ENCODE assay signal across 18 cellular contexts in genomic region chr1:234586892-234587445, GRCh38. TPM values are rescaled to one million over a fixed set of nuclear protein-coding genes. Genes with fewer than 3 reads are reported as not detected.
DNase-seq lines count a peak whose midpoint lies in the region; ATAC-seq, FAIRE-seq and TF ChIP-seq lines count a peak whose summit lies in the region.
"Had no signal": no experiment of that assay in that cellular context is flagged by ENCODE, and none has a peak within 500 bp of the region (broad histone marks: within the 10 kb centered on the region; RNA-seq: fewer than 3 reads in every experiment).

No MANE protein-coding gene starts in this region.

- ATAC-seq in gastrocnemius medialis (no peak), HG03039 (IDR thresholded peaks at IDR 0.05; ENCODE audit: unreplicated experiment) (no peak)
- ATAC-seq in activated CD8-positive, alpha-beta T cell treated with anti-CD3 and anti-CD28 coated beads, Interleukin-2, amount 10 ng/mL, durations not matched to agents 7 days and 5 days = no peak

- no peaks in the 10 kb centered on the region for H3K36me3 ChIP-seq in gastrocnemius medialis

- CTCF ChIA-PET in activated CD8-positive, alpha-beta T cell treated with anti-CD3 and anti-CD28 coated beads, Interleukin-2, amount 10 ng/mL, durations not matched to agents 7 days and 5 days (lab: Charles Lee) = no interaction called here

- peak; percentile 53 for FAIRE-seq in A204.1 (lab: Jason Lieb, UNC)
- FAIRE-seq: astrocyte had no signal

- POLR2A ChIA-PET in activated CD8-positive, alpha-beta T cell treated with anti-CD3 and anti-CD28 coated beads, Interleukin-2, amount 10 ng/mL, durations not matched to agents 7 days and 5 days (lab: Charles Lee) = no interaction called here

- TF ChIP-seq CTCF in chondrocyte (IDR thresholded peaks at IDR 0.05) = no peak
- TF ChIP-seq CTCF in gastrocnemius medialis (IDR thresholded peaks at IDR 0.05 in 4 of 5, conservative IDR thresholded peaks at IDR 0.05 in 1 of 5) = no peak

- no peaks in the 10 kb centered on the region for H3K9me3 ChIP-seq in gastrocnemius medialis

- no peaks in the 10 kb centered on the region for H3K9me3 Mint-ChIP-seq in chondrocyte (ENCODE audit: low read depth)
- H3K9me3 Mint-ChIP-seq in activated CD8-positive, alpha-beta T cell treated with anti-CD3 and anti-CD28 coated beads, Interleukin-2, amount 10 ng/mL, durations not matched to agents 7 days and 5 days (ENCODE audit: insufficient read depth) = no peaks in the 10 kb centered on the region
- H3K9me3 Mint-ChIP-seq: activated CD4-positive, alpha-beta memory T cell treated with anti-CD3 and anti-CD28 coated beads for 36 hours; endodermal cell had no signal

- no peak overlapping the region for H3K4me3 Mint-ChIP-seq in chondrocyte (ENCODE audit: unreplicated experiment)
- no peak overlapping the region for H3K4me3 Mint-ChIP-seq in activated CD8-positive, alpha-beta T cell treated with anti-CD3 and anti-CD28 coated beads, Interleukin-2, amount 10 ng/mL, durations not matched to agents 7 days and 5 days
- H3K4me3 Mint-ChIP-seq: activated CD4-positive, alpha-beta memory T cell treated with anti-CD3 and anti-CD28 coated beads for 36 hours; endodermal cell had no signal

- H3K27ac Mint-ChIP-seq in chondrocyte (ENCODE audit: unreplicated experiment) = peak overlapping the region; percentile 37
- H3K27ac Mint-ChIP-seq in activated CD8-positive, alpha-beta T cell treated with anti-CD3 and anti-CD28 coated beads, Interleukin-2, amount 10 ng/mL, durations not matched to agents 7 days and 5 days = no peak overlapping the region
- H3K27ac Mint-ChIP-seq: activated CD4-positive, alpha-beta memory T cell treated with anti-CD3 and anti-CD28 coated beads for 36 hours; endodermal cell had no signal

- H3K4me1 ChIP-seq in gastrocnemius medialis = peaks cover 56 to 62% of the 10 kb centered on the region in 2 donors

- TF ChIP-seq POLR2A in gastrocnemius medialis (IDR thresholded peaks at IDR 0.05) = no peak

- intact Hi-C loops in gastrocnemius medialis (cut with DNase I; ENCODE audit: low total_unique reads) = no loop called here

- H3K27me3 ChIP-seq in gastrocnemius medialis = no peaks in the 10 kb centered on the region

- H3K27me3 Mint-ChIP-seq in chondrocyte (ENCODE audit: low read depth) = no peaks in the 10 kb centered on the region
- H3K27me3 Mint-ChIP-seq in activated CD8-positive, alpha-beta T cell treated with anti-CD3 and anti-CD28 coated beads, Interleukin-2, amount 10 ng/mL, durations not matched to agents 7 days and 5 days (ENCODE audit: low read depth) = peaks cover 2% of the 10 kb centered on the region

- H3K27ac ChIP-seq in gastrocnemius medialis = peak overlapping the region; percentile 93 to 97 (median 95)

- DNase-seq in M059J (ENCODE audit: low read depth) (peak; percentile 65), chondrocyte (ENCODE audit: low spot score) (no peak), gastrocnemius medialis (no peak), NCI-H526 (lab: John Stamatoyannopoulos, UW) (no peak)
- DNase-seq in activated CD8-positive, alpha-beta T cell treated with anti-CD3 and anti-CD28 coated beads, Interleukin-2, amount 10 ng/mL, durations not matched to agents 7 days and 5 days = no peak
- DNase-seq: activated CD4-positive, alpha-beta memory T cell treated with anti-CD3 and anti-CD28 coated beads for 36 hours; activated CD4-positive, CD25-positive, alpha-beta regulatory T cell; activated naive CD4-positive, alpha-beta T cell treated with Interleukin-2 at 50 U/mL for 16 hours; activated T-cell treated with anti-CD3 and anti-CD28 coated beads for 4 hours; endodermal cell; GDM1; NCI-H1417; NCI-H2171; NCI-H774; stimulated activated CD4-positive, alpha-beta T cell treated with anti-CD3 and anti-CD28 coated beads, Interleukin-12 subunit alpha, Interleukin-12 subunit beta, amount 100 ng/mL, for 4 hours had no signal

- H3K4me3 ChIP-seq in gastrocnemius medialis = no peak overlapping the region

- H3K4me1 Mint-ChIP-seq in chondrocyte (ENCODE audit: low read depth) = peaks cover 53% of the 10 kb centered on the region
- peaks cover 12% of the 10 kb centered on the region for H3K4me1 Mint-ChIP-seq in activated CD8-positive, alpha-beta T cell treated with anti-CD3 and anti-CD28 coated beads, Interleukin-2, amount 10 ng/mL, durations not matched to agents 7 days and 5 days (ENCODE audit: low read depth)
- H3K4me1 Mint-ChIP-seq: endodermal cell had no signal

- H3K36me3 Mint-ChIP-seq in chondrocyte (ENCODE audit: low read depth) = no peaks in the 10 kb centered on the region
- no peaks in the 10 kb centered on the region for H3K36me3 Mint-ChIP-seq in activated CD8-positive, alpha-beta T cell treated with anti-CD3 and anti-CD28 coated beads, Interleukin-2, amount 10 ng/mL, durations not matched to agents 7 days and 5 days (ENCODE audit: low read depth)
- H3K36me3 Mint-ChIP-seq: activated CD4-positive, alpha-beta memory T cell treated with anti-CD3 and anti-CD28 coated beads for 36 hours had no signal

- in situ Hi-C loops in gastrocnemius medialis (cut with MboI; ENCODE audit: low sequenced_read_pairs in 4 of 4) = no loop called here

RNA-seq across cellular contexts. Expression of gene IRF2BP2, which starts 23.0 kb away (rescaled TPM):
- total RNA-seq in M059J (2014; rRNA removed; shearing (Covaris generic)) = 49.0 and 84.1 TPM in 2 replicates
- total RNA-seq in chondrocyte (67.9 to 74.4 TPM (median 70.5 TPM) in 3 replicates), gastrocnemius medialis (10 to 100 TPM; 32.2 to 92.0 (median 52.2) TPM)
- 10 to 100 TPM; 71.5 to 72.0 TPM for total RNA-seq in activated CD8-positive, alpha-beta T cell treated with anti-CD3 and anti-CD28 coated beads, Interleukin-2, amount 10 ng/mL, durations not matched to agents 7 days and 5 days
